In the genomic region with DNA sequence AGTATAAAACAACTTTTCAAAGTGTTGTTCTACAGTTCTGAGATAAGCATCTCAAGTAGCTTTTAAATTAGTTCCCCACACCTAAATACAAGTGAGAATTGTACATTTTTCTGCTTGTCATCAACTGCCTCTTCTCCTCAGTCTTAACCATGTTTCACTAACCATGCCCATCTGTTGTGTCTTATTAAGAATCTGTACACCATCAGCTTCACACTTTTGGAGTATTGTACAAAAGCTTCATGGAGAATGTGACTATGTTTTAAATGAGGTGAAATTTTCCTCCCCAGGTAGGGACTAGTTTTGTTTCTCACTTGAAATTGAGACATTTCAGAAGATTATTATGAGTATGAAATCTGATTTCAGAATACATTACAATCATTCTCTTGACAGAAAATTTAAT, we compare ENCODE assay signal across 19 cellular contexts. TPM values are rescaled to one million over a fixed set of nuclear protein-coding genes. Genes with fewer than 3 reads are reported as not detected.
DNase-seq lines count a peak whose midpoint lies in the region; TF ChIP-seq lines count a peak whose summit lies in the region.
"Had no signal": no experiment of that assay in that cellular context is flagged by ENCODE, and none has a peak within 500 bp of the region (broad histone marks: within the 10 kb centered on the region; RNA-seq: fewer than 3 reads in every experiment).

No MANE protein-coding gene starts in this region.

- POLR2A ChIA-PET in MCF 10A (lab: Yijun Ruan, JAX) = interaction anchor here (2.2 kb wide), 1 partner anchor 112 kb away, joined by 7 read pairs; a partner anchor contains a TSS

- BruUV-seq in MCF 10A (replicated peaks; lab: Mats Ljungman, UMichigan) (no TSS peak), mammary epithelial cell (replicated peaks; lab: Mats Ljungman, UMichigan) (no TSS peak)

- dilution Hi-C loops in mammary epithelial cell (cut with HindIII; ENCODE audit: low sequenced_read_pairs) = no loop called here

- peak overlapping the region; percentile 0 for H3K27ac Mint-ChIP-seq in MCF 10A (ENCODE audit: low read depth, unreplicated experiment)
- H3K27ac Mint-ChIP-seq: B cell; CD8-positive, alpha-beta T cell had no signal

- TF ChIP-seq POLR2A in thyroid gland (IDR thresholded peaks at IDR 0.05) (no peak), lower leg skin (IDR thresholded peaks at IDR 0.05) (no peak)

- intact Hi-C loops in MCF 10A (cut with micrococcal nuclease) (no loop called here), mammary epithelial cell (cut with micrococcal nuclease) (no loop called here), thyroid gland (cut with DNase I) (no loop called here), lower leg skin (cut with DNase I; ENCODE audit: low total_unique reads) (no loop called here)

- H3K9ac ChIP-seq in mammary epithelial cell (ENCODE audit: insufficient read depth, low read length) = no peak overlapping the region
- H3K9ac ChIP-seq: BLaER1, GM23248 had no signal

- H3K27ac ChIP-seq in mammary epithelial cell (ENCODE audit: insufficient read depth, low read depth, low read length) (no peak overlapping the region), thyroid gland (peak overlapping the region; percentile 21 to 45 (median 26))
- H3K27ac ChIP-seq: 22Rv1, BLaER1, C4-2B, GM23248 had no signal

- H3K27me3 ChIP-seq in mammary epithelial cell (ENCODE audit: insufficient read depth, low read length) (no peaks in the 10 kb centered on the region), thyroid gland (no peaks in the 10 kb centered on the region)
- H3K27me3 ChIP-seq: BLaER1 had no signal

- in situ Hi-C loops in mammary epithelial cell (cut with MboI; ENCODE audit: low sequenced_read_pairs in 2 of 2) = no loop called here

- H3K36me3 ChIP-seq in mammary epithelial cell (ENCODE audit: insufficient read depth, low read length) (peaks cover 2% of the 10 kb centered on the region), thyroid gland (no peaks in the 10 kb centered on the region)

- H3K4me1 ChIP-seq in mammary epithelial cell (ENCODE audit: insufficient read depth, low read length) (peaks cover 14% of the 10 kb centered on the region), thyroid gland (peaks cover 8 to 12% of the 10 kb centered on the region in 2 donors)
- H3K4me1 ChIP-seq: BLaER1, Caco-2 had no signal

- no peaks in the 10 kb centered on the region for H4K20me1 ChIP-seq in mammary epithelial cell (ENCODE audit: insufficient read depth, low read length)
- H4K20me1 ChIP-seq: BLaER1 had no signal

- peaks cover 10% of the 10 kb centered on the region for H3K79me2 ChIP-seq in mammary epithelial cell (ENCODE audit: insufficient read depth, low read length)

- H3K4me2 ChIP-seq in mammary epithelial cell (ENCODE audit: insufficient read depth, low read depth, low read length) = no peak overlapping the region
- H3K4me2 ChIP-seq: BLaER1 had no signal

- peak; percentile 3 for DNase-seq in DMS 273 (lab: John Stamatoyannopoulos, UW; ENCODE audit: unreplicated experiment)
- no peak for DNase-seq in DMS 273 treated with DMSO at 0.1 percent for 48 hours (lab: John Stamatoyannopoulos, UW)
- DNase-seq in MCF 10A (ENCODE audit: unreplicated experiment) = no peak
- DNase-seq in mammary epithelial cell = no peak
- no peak for DNase-seq in thyroid gland
- DNase-seq in GF-D8 (lab: John Stamatoyannopoulos, UW) = no peak
- DNase-seq in lower leg skin (ENCODE audit: low spot score in 2 of 2) = no peak
- DNase-seq: Caco-2; CD4-positive, CD25-positive, alpha-beta regulatory T cell; CD8-positive, alpha-beta T cell; DMS53; DMS79 treated with DMSO at 0.1 percent for 48 hours; GM23248; H7; HCEC 1CT had no signal

- no peak overlapping the region for H3K4me3 Mint-ChIP-seq in MCF 10A (ENCODE audit: unreplicated experiment)
- H3K4me3 Mint-ChIP-seq: B cell; CD4-positive, CD25-positive, alpha-beta regulatory T cell; CD8-positive, alpha-beta T cell had no signal

- H3K4me1 Mint-ChIP-seq in MCF 10A (ENCODE audit: insufficient read depth, unreplicated experiment) = peaks cover 7% of the 10 kb centered on the region

- H3K9me3 Mint-ChIP-seq in MCF 10A (ENCODE audit: unreplicated experiment) = no peaks in the 10 kb centered on the region
- H3K9me3 Mint-ChIP-seq: CD8-positive, alpha-beta T cell had no signal

- H2AFZ ChIP-seq in mammary epithelial cell (ENCODE audit: low read depth, low read length) = no peak overlapping the region
- H2AFZ ChIP-seq: GM23248 had no signal

- H3K36me3 Mint-ChIP-seq in MCF 10A (ENCODE audit: insufficient read depth, unreplicated experiment) = no peaks in the 10 kb centered on the region

- no peaks in the 10 kb centered on the region for H3K27me3 Mint-ChIP-seq in MCF 10A (ENCODE audit: insufficient read depth, unreplicated experiment)
- H3K27me3 Mint-ChIP-seq: B cell; CD4-positive, CD25-positive, alpha-beta regulatory T cell had no signal

- TF ChIP-seq CTCF in MCF 10A (IDR thresholded peaks at IDR 0.05; ENCODE audit: unreplicated experiment) (no peak), mammary epithelial cell (conservative IDR thresholded peaks at IDR 0.05 in 1 of 2, IDR thresholded peaks at IDR 0.05 in 1 of 2; ENCODE audit: extremely low read depth in 1 of 2, insufficient read depth in 1 of 2, low read depth in 1 of 2, low read length in 2 of 2) (no peak), thyroid gland (IDR thresholded peaks at IDR 0.05) (no peak), lower leg skin (IDR thresholded peaks at IDR 0.05) (no peak)

- CTCF ChIA-PET in MCF 10A (lab: Yijun Ruan, JAX) = no interaction called here
- CTCF ChIA-PET in mammary epithelial cell (lab: Charles Lee; ENCODE audit: low non-redundant PET) = no interaction called here

- no peak overlapping the region for H3K4me3 ChIP-seq in mammary epithelial cell (replicated peaks in 1 of 3; ENCODE audit: insufficient read depth in 1 of 3, low read depth in 2 of 3, low read length in 3 of 3)
- H3K4me3 ChIP-seq in thyroid gland (replicated peaks in 1 of 3) = no peak overlapping the region
- H3K4me3 ChIP-seq in lower leg skin (ENCODE audit: low read depth, poor library complexity, severe bottlenecking) = no peak overlapping the region
- H3K4me3 ChIP-seq: BLaER1, GM23248 had no signal

- H3K9me3 ChIP-seq in mammary epithelial cell (replicated peaks; ENCODE audit: insufficient read depth, low read length) (no peaks in the 10 kb centered on the region), thyroid gland (no peaks in the 10 kb centered on the region)
- H3K9me3 ChIP-seq: BLaER1, Caco-2 had no signal

RNA-seq across cellular contexts. Expression of a gene that starts 52.4 kb away (rescaled TPM):
- total RNA-seq in MCF 10A (2022) (13.7 and 18.6 TPM in 2 replicates), mammary epithelial cell (10 to 100 TPM; 15.9 to 17.0 TPM), thyroid gland (10 to 100 TPM; 20.7 to 35.0 (median 26.8) TPM), lower leg skin (10 to 100 TPM; 15.4 to 19.5 (median 18.9) TPM)
- 13.7 TPM for polyA plus RNA-seq in mammary epithelial cell
- 24.2 TPM for polyA minus RNA-seq in mammary epithelial cell
